ENCODE assay signal across 8 cellular contexts in genomic region chrX:154428176-154429171, GRCh38. TPM values are rescaled to one million over a fixed set of nuclear protein-coding genes. Genes with fewer than 3 reads are reported as not detected.
A peak's percentile ranks its signal among the peaks of the same experiment; 100 is the strongest.
DNase-seq lines count a peak whose midpoint lies in the region; ATAC-seq and TF ChIP-seq lines count a peak whose summit lies in the region.

Gene ATP6AP1 (plus strand): TSS chrX:154428677. CDS start chrX:154428693, 16 bp downstream.

- peaks cover 24% of the 10 kb centered on the region for H3K4me1 Mint-ChIP-seq in Calu3 (ENCODE audit: low read depth, unreplicated experiment)

- no TSS peak for BruUV-seq in Calu3 (replicated peaks; lab: Mats Ljungman, UMichigan)

- H3K27me3 ChIP-seq in HUES48 (ENCODE audit: control insufficient read depth, insufficient read depth, low read length) (no peaks in the 10 kb centered on the region), OCI-LY1 (ENCODE audit: insufficient read depth, low read length) (no peaks in the 10 kb centered on the region), mononuclear cell (ENCODE audit: insufficient read depth, low read length) (no peaks in the 10 kb centered on the region)

- H3K79me2 ChIP-seq in OCI-LY1 (ENCODE audit: insufficient read depth, low read length) = no peaks in the 10 kb centered on the region

- no peaks in the 10 kb centered on the region for H3K27me3 Mint-ChIP-seq in Calu3 (ENCODE audit: unreplicated experiment)

- peak within 1 kb of the TSS; percentile 79 for H3K4me3 Mint-ChIP-seq in Calu3 (ENCODE audit: low read depth, unreplicated experiment)

- intact Hi-C loops in Calu3 (cut with micrococcal nuclease; ENCODE audit: unreplicated experiment) = no loop called here

- peak within 1 kb of the TSS; percentile 95 for H3K27ac Mint-ChIP-seq in Calu3 (ENCODE audit: unreplicated experiment)

- H3K4me3 ChIP-seq in HUES48 (ENCODE audit: low read depth, low read length) (peak within 1 kb of the TSS; percentile 71), OCI-LY1 (ENCODE audit: low read depth, low read length, poor library complexity, severe bottlenecking) (peak within 1 kb of the TSS; percentile 85), mononuclear cell (ENCODE audit: low read length) (peak within 1 kb of the TSS; percentile 49)

- H3K36me3 ChIP-seq in HUES48 (ENCODE audit: control insufficient read depth, insufficient read depth, low read length) (peaks cover 13% of the 10 kb centered on the region; the same call in 1 of the 2 replicates), OCI-LY1 (ENCODE audit: insufficient read depth, low read length) (peaks cover 15% of the 10 kb centered on the region; the same call in 1 of the 2 replicates)

- peaks cover 42% of the 10 kb centered on the region for H3K36me3 Mint-ChIP-seq in Calu3 (ENCODE audit: insufficient read depth, unreplicated experiment)

- peak; percentile 95 for ATAC-seq in GM21390 (IDR thresholded peaks at IDR 0.05; ENCODE audit: unreplicated experiment)

- H4K20me1 ChIP-seq in OCI-LY1 (ENCODE audit: insufficient read depth, low read length) = no peaks in the 10 kb centered on the region

- H3K9me3 ChIP-seq in HUES48 (ENCODE audit: control insufficient read depth, insufficient read depth, low read length) (peaks cover 32% of the 10 kb centered on the region), OCI-LY1 (ENCODE audit: low read length) (no peaks in the 10 kb centered on the region), mononuclear cell (ENCODE audit: low read depth, low read length) (no peaks in the 10 kb centered on the region)

- no peak within 1 kb of the TSS for H2AFZ ChIP-seq in OCI-LY1 (ENCODE audit: low read length)

- CTCF ChIA-PET in Calu3 (lab: Charles Lee) = interaction anchor here (0.6 to 1.6 kb wide), 2 partner anchors 22 to 55 kb away, joined by 3 to 6 read pairs; no protein-coding TSS in a partner anchor

- H3F3A ChIP-seq in OCI-LY1 (ENCODE audit: insufficient read depth, low read length) = no peaks in the 10 kb centered on the region

- H3K9ac ChIP-seq in HUES48 (ENCODE audit: low read depth, low read length) = no peak within 1 kb of the TSS; the same call in 1 of the 2 replicates
- peak within 1 kb of the TSS; percentile 87 for H3K9ac ChIP-seq in OCI-LY1 (ENCODE audit: low read length)

- no peak for TF ChIP-seq CTCF in Calu3 (IDR thresholded peaks at IDR 0.05; ENCODE audit: unreplicated experiment)
- TF ChIP-seq CTCF in OCI-LY1 (IDR thresholded peaks at IDR 0.05; ENCODE audit: low read length) = peak; percentile 25; the same call in 1 of the 2 replicates

- no peaks in the 10 kb centered on the region for H3K9me2 ChIP-seq in OCI-LY1 (ENCODE audit: low read depth, low read length)

- H3K4me1 ChIP-seq in HUES48 (ENCODE audit: control insufficient read depth, insufficient read depth, low read length) (peaks cover 3% of the 10 kb centered on the region; the same call in 1 of the 2 replicates), OCI-LY1 (ENCODE audit: insufficient read depth, low read length, severe bottlenecking) (peaks cover 16% of the 10 kb centered on the region), mononuclear cell (ENCODE audit: insufficient read depth, low read length) (peaks cover 39% of the 10 kb centered on the region)

- H3K9me3 Mint-ChIP-seq in Calu3 (ENCODE audit: low read depth, unreplicated experiment) = no peaks in the 10 kb centered on the region

- peak within 1 kb of the TSS; percentile 98 for H3K4me2 ChIP-seq in OCI-LY1 (ENCODE audit: low read length)

- H3K27ac ChIP-seq in HUES48 (ENCODE audit: low read depth, low read length) = peak within 1 kb of the TSS; percentile 20
- H3K27ac ChIP-seq in OCI-LY1 (ENCODE audit: low read depth, low read length, poor library complexity, severe bottlenecking) = peak within 1 kb of the TSS; percentile 21

- DNase-seq in Calu3 (peak; percentile 94), activated T-cell treated with anti-CD3 and anti-CD28 coated beads for 1 hour (ENCODE audit: low read depth) (peak; percentile 77), epidermal melanocyte (ENCODE audit: insufficient read length, low spot score) (peak; percentile 84)
- DNase-seq in stimulated activated CD8-positive, alpha-beta memory T cell treated with anti-CD3 and anti-CD28 coated beads, Interleukin-4, amount 100 ng/mL, for 1 hour (ENCODE audit: low read depth in 2 of 2, low spot score in 1 of 2) = peak; percentile 56 to 74

RNA-seq across cellular contexts. Expression of gene ATP6AP1, which starts in this region (rescaled TPM):
- 109 and 124 TPM in 2 replicates for total RNA-seq in Calu3 (2022)
- total RNA-seq in mononuclear cell = 47.9 TPM

Comparison
In these comparisons a context has a peak if more than half of its experiments do, and no peak if none do; other contexts are left out.
1. Peak in every context shown above with its lines: DNase-seq, ATAC-seq, H3K4me3 ChIP-seq and H3K27ac ChIP-seq.